Comparison of ENCODE assay signal across 1 cellular context in genomic region chr13:41005709-41006108, GRCh38.
TF ChIP-seq lines count a peak whose summit lies in the region.

No MANE protein-coding gene starts in this region.

TF ChIP-seq in GM12878, 131 proteins besides CTCF, POLR2A, EP300 and RAD21:
- TF ChIP-seq CREM (IDR thresholded peaks at IDR 0.05; ENCODE audit: low read depth) (no peak), SIN3A (IDR thresholded peaks at IDR 0.05; ENCODE audit: low read depth, low read length) (no peak), BRCA1 (IDR thresholded peaks at IDR 0.05; ENCODE audit: low read depth, low read length) (no peak), ZBTB40 (IDR thresholded peaks at IDR 0.05; ENCODE audit: borderline replicate concordance) (no peak), PML (IDR thresholded peaks at IDR 0.05; ENCODE audit: low read length) (no peak), ZNF622 (IDR thresholded peaks at IDR 0.05) (no peak), HDAC2 (IDR thresholded peaks at IDR 0.05) (no peak), ESRRA (IDR thresholded peaks at IDR 0.05; ENCODE audit: low read length) (no peak)
